In genomic region chrX:119093991-119094741, GRCh38 we compare ENCODE assay signal across 1 cellular context.
TF ChIP-seq lines count a peak whose summit lies in the region.

No MANE protein-coding gene starts in this region.

TF ChIP-seq in HepG2, 621 proteins besides CTCF, POLR2A, EP300 and RAD21:
- TF ChIP-seq CEBPB (IDR thresholded peaks at IDR 0.05; ENCODE audit: borderline replicate concordance, low read depth, low read length) (no peak), STAT5B (CRISPR knock-in tag; IDR thresholded peaks at IDR 0.05) (no peak), ZFAT (CRISPR knock-in tag; conservative IDR thresholded peaks at IDR 0.05) (no peak), GATA4 (IDR thresholded peaks at IDR 0.05; ENCODE audit: borderline replicate concordance, low read depth) (no peak), ZGPAT (CRISPR knock-in tag; IDR thresholded peaks at IDR 0.05) (no peak), HNF4G (IDR thresholded peaks at IDR 0.05; ENCODE audit: borderline replicate concordance, low read depth, low read length) (no peak), HNF4G (CRISPR knock-in tag; IDR thresholded peaks at IDR 0.05; ENCODE audit: borderline replicate concordance, low read depth) (no peak), MATR3 (CRISPR knock-in tag; IDR thresholded peaks at IDR 0.05) (no peak)
